21 cellular contexts compared by ENCODE assay signal in the genomic region with DNA sequence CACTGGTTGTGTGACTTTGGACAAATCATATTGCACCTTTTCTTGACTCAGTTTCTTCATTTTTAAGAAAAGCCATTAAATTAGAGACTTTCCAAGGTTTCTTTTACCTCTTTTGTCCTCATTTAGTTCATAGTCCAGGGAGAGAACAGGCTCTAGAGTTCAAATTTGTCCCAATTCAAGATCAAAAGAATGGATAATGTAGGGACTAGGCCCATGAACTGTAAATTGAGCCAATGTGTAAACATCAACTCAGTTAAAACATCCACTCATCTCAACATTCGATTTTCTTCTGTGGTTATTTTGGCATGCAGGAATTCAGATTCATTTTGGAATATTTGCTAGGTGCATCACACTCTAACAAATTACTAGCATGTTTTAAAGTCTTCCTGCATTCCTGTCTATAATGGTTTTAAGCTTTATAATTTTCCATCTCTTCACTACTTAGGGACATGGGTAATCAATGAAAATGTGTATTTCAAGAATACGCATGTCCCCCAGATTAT.
DNase-seq lines count a peak whose midpoint lies in the region; ATAC-seq, FAIRE-seq and TF ChIP-seq lines count a peak whose summit lies in the region.
"Had no signal": no experiment of that assay in that cellular context is flagged by ENCODE, and none has a peak within 500 bp of the region (broad histone marks: within the 10 kb centered on the region; RNA-seq: fewer than 3 reads in every experiment).

No MANE protein-coding gene starts in this region.

- no TSS peak for BruUV-seq in HepG2 (replicated peaks; lab: Mats Ljungman, UMichigan)

- CTCF ChIA-PET in HepG2 (lab: Yijun Ruan, JAX; ENCODE audit: low intra/inter-chr PET ratio, low total read pairs), result no interaction called here

- peak in 3 of 4 donors; percentile 44 to 56 (median 55) for ATAC-seq in right lobe of liver
- no peak for ATAC-seq in HepG2
- ATAC-seq in upper lobe of right lung, result no peak
- ATAC-seq: A549, GM12878, GM23338 had no signal

- no peak for FAIRE-seq in HepG2 (lab: Jason Lieb, UNC)
- FAIRE-seq: A549, D721Med, GM12878, H54 had no signal

- in situ Hi-C loops in HepG2 (cut with HindIII; ENCODE audit: extremely low pct_ligation_motif_present, low pct_unique_long_range_greater_than_20kb), result no loop called here

- H4K20me1 ChIP-seq in HepG2 (ENCODE audit: insufficient read depth, low read length) (no peaks in the 10 kb centered on the region; the same call in 1 of the 2 replicates), osteoblast (ENCODE audit: insufficient read depth, low read length) (no peaks in the 10 kb centered on the region), Karpas-422 (ENCODE audit: insufficient read depth, low read depth, low read length) (no peaks in the 10 kb centered on the region)

- POLR2A ChIA-PET in HepG2 (lab: Yijun Ruan, JAX), result no interaction called here

- no peaks in the 10 kb centered on the region for H3K27me3 ChIP-seq in right lobe of liver
- H3K27me3 ChIP-seq in HepG2 (ENCODE audit: control insufficient read depth in 1 of 2, insufficient read depth in 2 of 2, low read length in 2 of 2), result no peaks in the 10 kb centered on the region
- H3K27me3 ChIP-seq in osteoblast (ENCODE audit: insufficient read depth, low read length), result no peaks in the 10 kb centered on the region
- H3K27me3 ChIP-seq in upper lobe of right lung, result no peaks in the 10 kb centered on the region
- H3K27me3 ChIP-seq in Karpas-422 (ENCODE audit: low read length), result no peaks in the 10 kb centered on the region

- TF ChIP-seq RAD21 in HepG2 (CRISPR knock-in tag; IDR thresholded peaks at IDR 0.05), result no peak

- H3K9ac ChIP-seq in HepG2 (ENCODE audit: insufficient read depth, low read depth, low read length), result no peak overlapping the region
- H3K9ac ChIP-seq in Karpas-422 (ENCODE audit: low read length), result no peak overlapping the region
- H3K9ac ChIP-seq: KMS-11 had no signal

- H2AFZ ChIP-seq in HepG2 (ENCODE audit: low read length) (no peak overlapping the region), osteoblast (ENCODE audit: low read length) (no peak overlapping the region), Karpas-422 (ENCODE audit: low read length) (no peak overlapping the region)
- H2AFZ ChIP-seq: GM23338 had no signal

- no peaks in the 10 kb centered on the region for H3K9me2 ChIP-seq in Karpas-422 (replicated peaks; ENCODE audit: insufficient read depth, low read length)

- intact Hi-C loops in right lobe of liver (cut with DNase I), result no loop called here
- intact Hi-C loops in HepG2 (cut with micrococcal nuclease; ENCODE audit: unreplicated experiment), result no loop called here
- intact Hi-C loops in upper lobe of right lung (cut with DNase I), result no loop called here

- H3K36me3 ChIP-seq in right lobe of liver (no peaks in the 10 kb centered on the region), HepG2 (replicated peaks in 1 of 2; ENCODE audit: control insufficient read depth in 1 of 2, insufficient read depth in 2 of 2, low read length in 2 of 2) (no peaks in the 10 kb centered on the region), osteoblast (ENCODE audit: insufficient read depth, low read length) (no peaks in the 10 kb centered on the region), upper lobe of right lung (no peaks in the 10 kb centered on the region), Karpas-422 (ENCODE audit: insufficient read depth, low read length) (no peaks in the 10 kb centered on the region)

- TF ChIP-seq POLR2A in right lobe of liver (IDR thresholded peaks at IDR 0.05), result no peak
- no peak for TF ChIP-seq POLR2A in HepG2 (IDR thresholded peaks at IDR 0.05; ENCODE audit: insufficient read depth in 1 of 2, low read depth in 2 of 2, low read length in 2 of 2)

- TF ChIP-seq CTCF in right lobe of liver (IDR thresholded peaks at IDR 0.05) (no peak), HepG2 (CRISPR knock-in tag; IDR thresholded peaks at IDR 0.05) (no peak), osteoblast (IDR thresholded peaks at IDR 0.05; ENCODE audit: extremely low read depth, low read depth, low read length) (no peak), upper lobe of right lung (IDR thresholded peaks at IDR 0.05) (no peak)

- no peak overlapping the region for H3K27ac ChIP-seq in right lobe of liver
- no peak overlapping the region for H3K27ac ChIP-seq in HepG2 (ENCODE audit: extremely low read length, insufficient read depth, low read length)
- no peak overlapping the region for H3K27ac ChIP-seq in osteoblast (ENCODE audit: low read depth, low read length)
- H3K27ac ChIP-seq in upper lobe of right lung, result no peak overlapping the region
- no peak overlapping the region for H3K27ac ChIP-seq in Karpas-422 (ENCODE audit: low read length)
- H3K27ac ChIP-seq: 22Rv1, A549, C4-2B, KMS-11 had no signal

- H3K4me2 ChIP-seq in HepG2 (ENCODE audit: low read depth, low read length) (no peak overlapping the region), osteoblast (ENCODE audit: insufficient read depth, low read length) (no peak overlapping the region), Karpas-422 (ENCODE audit: low read depth, low read length, poor library complexity, severe bottlenecking) (no peak overlapping the region)
- H3K4me2 ChIP-seq: A549, GM23338, KMS-11 had no signal

- TF ChIP-seq EP300 in HepG2 (IDR thresholded peaks at IDR 0.05; ENCODE audit: low read depth in 2 of 2, low read length in 2 of 2) (no peak), HepG2 (CRISPR knock-in tag; IDR thresholded peaks at IDR 0.05; ENCODE audit: borderline replicate concordance) (no peak)

- H3K79me2 ChIP-seq in HepG2 (ENCODE audit: insufficient read depth, low read length), result no peaks in the 10 kb centered on the region
- H3K79me2 ChIP-seq in osteoblast (ENCODE audit: insufficient read depth, low read length), result no peaks in the 10 kb centered on the region
- no peaks in the 10 kb centered on the region for H3K79me2 ChIP-seq in Karpas-422 (ENCODE audit: low read length)

- no peak overlapping the region for H3K4me3 ChIP-seq in right lobe of liver
- no peak overlapping the region for H3K4me3 ChIP-seq in HepG2 (replicated peaks in 1 of 3; ENCODE audit: insufficient read depth in 1 of 3, low read depth in 2 of 3, low read length in 3 of 3)
- no peak overlapping the region for H3K4me3 ChIP-seq in osteoblast (ENCODE audit: insufficient read depth, low read length)
- H3K4me3 ChIP-seq in upper lobe of right lung, result no peak overlapping the region
- H3K4me3 ChIP-seq in Karpas-422 (ENCODE audit: low read length), result no peak overlapping the region
- H3K4me3 ChIP-seq: A549, GM12878, GM23338 had no signal

- H3K9me3 ChIP-seq in right lobe of liver, result no peaks in the 10 kb centered on the region
- no peaks in the 10 kb centered on the region for H3K9me3 ChIP-seq in HepG2 (ENCODE audit: low read length)
- H3K9me3 ChIP-seq in osteoblast (ENCODE audit: low read depth, low read length), result no peaks in the 10 kb centered on the region
- no peaks in the 10 kb centered on the region for H3K9me3 ChIP-seq in upper lobe of right lung
- no peaks in the 10 kb centered on the region for H3K9me3 ChIP-seq in Karpas-422 (ENCODE audit: low read length)
- H3K9me3 ChIP-seq: A549, Caco-2 had no signal

- no peaks in the 10 kb centered on the region for H3K4me1 ChIP-seq in right lobe of liver
- no peaks in the 10 kb centered on the region for H3K4me1 ChIP-seq in HepG2 (ENCODE audit: insufficient read depth, low read length)
- H3K4me1 ChIP-seq in osteoblast (ENCODE audit: insufficient read depth, low read length), result no peaks in the 10 kb centered on the region
- no peaks in the 10 kb centered on the region for H3K4me1 ChIP-seq in upper lobe of right lung
- no peaks in the 10 kb centered on the region for H3K4me1 ChIP-seq in Karpas-422 (ENCODE audit: low read length)
- H3K4me1 ChIP-seq: A549, Caco-2 had no signal

- DNase-seq in right lobe of liver, result no peak
- DNase-seq in HepG2 (ENCODE audit: low spot score), result no peak
- DNase-seq in GM03348 (ENCODE audit: low spot score), result peak; percentile 8
- DNase-seq in astrocyte of the hippocampus (ENCODE audit: low read depth, low spot score), result peak; percentile 46
- DNase-seq in osteoblast (ENCODE audit: insufficient read length, low spot score, missing footprints), result peak; percentile 23
- DNase-seq in upper lobe of right lung, result no peak
- DNase-seq in Karpas-422, result no peak
- DNase-seq in cerebellar cortex (ENCODE audit: low spot score), result no peak
- DNase-seq: AML-193; Caco-2; CD4-positive, alpha-beta T cell; GF-D8; HCEC 1CT had no signal

- WGBS in right lobe of liver (ENCODE audit: insufficient coverage, low coverage, low lambda C conversion rate, missing lambda C conversion rate), result 53% methylated on average over 2 of the region's 2 CpGs
- 39% methylated on average over 2 of the region's 2 CpGs for WGBS in HepG2 (ENCODE audit: low lambda C conversion rate)

TF ChIP-seq in HepG2, 621 proteins besides CTCF, POLR2A, EP300 and RAD21:
- TF ChIP-seq HIVEP1 (CRISPR knock-in tag; IDR thresholded peaks at IDR 0.05) (no peak), HNF4G (IDR thresholded peaks at IDR 0.05; ENCODE audit: borderline replicate concordance, low read depth, low read length) (no peak), HNF4G (CRISPR knock-in tag; IDR thresholded peaks at IDR 0.05; ENCODE audit: borderline replicate concordance, low read depth) (no peak), ZNF101 (CRISPR knock-in tag; IDR thresholded peaks at IDR 0.05; ENCODE audit: borderline replicate concordance, low read depth) (no peak), ZNF496 (CRISPR knock-in tag; IDR thresholded peaks at IDR 0.05; ENCODE audit: insufficient replicate concordance) (no peak), ATRX (CRISPR knock-in tag; IDR thresholded peaks at IDR 0.05; ENCODE audit: borderline replicate concordance) (no peak), CBX5 (CRISPR knock-in tag; IDR thresholded peaks at IDR 0.05; ENCODE audit: borderline replicate concordance) (no peak)

Comparison
In these comparisons a context has a peak if more than half of its experiments do, and no peak if none do; other contexts are left out.
1. ATAC-seq: peak in right lobe of liver (3 of 4); none in HepG2 (single experiment) and upper lobe of right lung (single experiment).
2. DNase-seq: peak in GM03348 (single experiment), astrocyte of the hippocampus (single experiment) and osteoblast (single experiment); none in right lobe of liver (0 of 3), HepG2 (single experiment), upper lobe of right lung (single experiment), Karpas-422 (single experiment) and cerebellar cortex (single experiment).